ENCODE assay signal across 1 cellular context in the genomic region with DNA sequence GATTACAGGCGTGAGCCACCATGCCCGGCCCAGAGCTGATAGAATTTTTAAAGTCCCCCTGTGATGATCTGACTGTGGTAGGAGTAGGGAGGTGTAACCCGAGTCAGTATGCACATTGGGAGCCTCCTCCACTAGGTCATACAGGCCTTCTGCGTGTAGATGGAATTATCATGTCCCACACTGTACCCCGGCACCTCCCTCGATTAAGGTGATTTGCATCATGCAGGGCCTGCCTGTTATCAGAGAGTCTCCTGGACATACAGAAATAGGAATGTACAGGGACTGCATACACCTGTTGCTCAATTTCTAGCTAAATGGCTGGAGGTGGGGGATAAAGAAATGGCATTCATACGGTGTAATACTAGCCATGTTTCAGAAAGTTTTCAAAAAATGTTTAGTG.
TF ChIP-seq lines count a peak whose summit lies in the region.

No MANE protein-coding gene starts in this region.

TF ChIP-seq in HepG2, 621 proteins besides CTCF, POLR2A, EP300 and RAD21:
- TF ChIP-seq, protein P1, sequence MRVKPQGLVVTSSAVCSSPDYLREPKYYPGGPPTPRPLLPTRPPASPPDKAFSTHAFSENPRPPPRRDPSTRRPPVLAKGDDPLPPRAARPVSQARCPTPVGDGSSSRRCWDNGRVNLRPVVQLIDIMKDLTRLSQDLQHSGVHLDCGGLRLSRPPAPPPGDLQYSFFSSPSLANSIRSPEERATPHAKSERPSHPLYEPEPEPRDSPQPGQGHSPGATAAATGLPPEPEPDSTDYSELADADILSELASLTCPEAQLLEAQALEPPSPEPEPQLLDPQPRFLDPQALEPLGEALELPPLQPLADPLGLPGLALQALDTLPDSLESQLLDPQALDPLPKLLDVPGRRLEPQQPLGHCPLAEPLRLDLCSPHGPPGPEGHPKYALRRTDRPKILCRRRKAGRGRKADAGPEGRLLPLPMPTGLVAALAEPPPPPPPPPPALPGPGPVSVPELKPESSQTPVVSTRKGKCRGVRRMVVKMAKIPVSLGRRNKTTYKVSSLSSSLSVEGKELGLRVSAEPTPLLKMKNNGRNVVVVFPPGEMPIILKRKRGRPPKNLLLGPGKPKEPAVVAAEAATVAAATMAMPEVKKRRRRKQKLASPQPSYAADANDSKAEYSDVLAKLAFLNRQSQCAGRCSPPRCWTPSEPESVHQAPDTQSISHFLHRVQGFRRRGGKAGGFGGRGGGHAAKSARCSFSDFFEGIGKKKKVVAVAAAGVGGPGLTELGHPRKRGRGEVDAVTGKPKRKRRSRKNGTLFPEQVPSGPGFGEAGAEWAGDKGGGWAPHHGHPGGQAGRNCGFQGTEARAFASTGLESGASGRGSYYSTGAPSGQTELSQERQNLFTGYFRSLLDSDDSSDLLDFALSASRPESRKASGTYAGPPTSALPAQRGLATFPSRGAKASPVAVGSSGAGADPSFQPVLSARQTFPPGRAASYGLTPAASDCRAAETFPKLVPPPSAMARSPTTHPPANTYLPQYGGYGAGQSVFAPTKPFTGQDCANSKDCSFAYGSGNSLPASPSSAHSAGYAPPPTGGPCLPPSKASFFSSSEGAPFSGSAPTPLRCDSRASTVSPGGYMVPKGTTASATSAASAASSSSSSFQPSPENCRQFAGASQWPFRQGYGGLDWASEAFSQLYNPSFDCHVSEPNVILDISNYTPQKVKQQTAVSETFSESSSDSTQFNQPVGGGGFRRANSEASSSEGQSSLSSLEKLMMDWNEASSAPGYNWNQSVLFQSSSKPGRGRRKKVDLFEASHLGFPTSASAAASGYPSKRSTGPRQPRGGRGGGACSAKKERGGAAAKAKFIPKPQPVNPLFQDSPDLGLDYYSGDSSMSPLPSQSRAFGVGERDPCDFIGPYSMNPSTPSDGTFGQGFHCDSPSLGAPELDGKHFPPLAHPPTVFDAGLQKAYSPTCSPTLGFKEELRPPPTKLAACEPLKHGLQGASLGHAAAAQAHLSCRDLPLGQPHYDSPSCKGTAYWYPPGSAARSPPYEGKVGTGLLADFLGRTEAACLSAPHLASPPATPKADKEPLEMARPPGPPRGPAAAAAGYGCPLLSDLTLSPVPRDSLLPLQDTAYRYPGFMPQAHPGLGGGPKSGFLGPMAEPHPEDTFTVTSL (CRISPR knock-in tag; IDR thresholded peaks at IDR 0.05; ENCODE audit: borderline replicate concordance) = no peak
- TF ChIP-seq RNF2 (conservative IDR thresholded peaks at IDR 0.05; ENCODE audit: low read depth) (no peak), MZF1 (CRISPR knock-in tag; IDR thresholded peaks at IDR 0.05; ENCODE audit: borderline replicate concordance) (no peak), ZNF33A (CRISPR knock-in tag; IDR thresholded peaks at IDR 0.05; ENCODE audit: borderline replicate concordance) (no peak), NFYB (CRISPR knock-in tag; IDR thresholded peaks at IDR 0.05) (no peak), ZNF224 (CRISPR knock-in tag; IDR thresholded peaks at IDR 0.05) (no peak), KLF15 (CRISPR knock-in tag; IDR thresholded peaks at IDR 0.05; ENCODE audit: borderline replicate concordance) (no peak)
